In the genomic region with DNA sequence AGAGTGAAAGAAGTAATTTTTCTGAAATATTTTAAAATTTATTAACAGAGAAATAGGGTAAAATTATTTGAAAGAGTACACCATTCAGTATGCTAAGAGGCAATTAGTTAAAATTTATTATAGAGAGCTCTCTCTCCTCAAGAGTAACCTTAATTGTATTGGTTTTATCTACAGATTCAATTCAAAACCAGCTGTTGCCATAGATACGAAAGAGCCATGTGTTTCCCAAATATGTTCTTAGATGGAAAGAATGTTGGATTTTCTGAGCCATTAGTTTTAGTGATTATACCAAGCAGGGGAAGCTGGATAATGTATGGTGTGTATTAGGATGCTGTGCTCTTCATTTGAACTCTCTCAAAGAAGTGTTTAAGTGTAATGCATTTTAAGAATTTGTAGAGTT, we compare ENCODE assay signal across 29 cellular contexts. TPM values are rescaled to one million over a fixed set of nuclear protein-coding genes. Genes with fewer than 3 reads are reported as not detected.
DNase-seq lines count a peak whose midpoint lies in the region; ATAC-seq, FAIRE-seq and TF ChIP-seq lines count a peak whose summit lies in the region.
"Had no signal": no experiment of that assay in that cellular context is flagged by ENCODE, and none has a peak within 500 bp of the region (broad histone marks: within the 10 kb centered on the region; RNA-seq: fewer than 3 reads in every experiment).

No MANE protein-coding gene starts in this region.

- H3K27me3 ChIP-seq in K562 (ENCODE audit: control insufficient read depth in 2 of 2, insufficient read depth in 2 of 2, low read length in 2 of 2) = peaks cover 0 to 12% of the 10 kb centered on the region in 2 experiments; a peak in 3 of 5 replicates
- H3K27me3 ChIP-seq: BE2C, BLaER1 had no signal

- H3K36me3 ChIP-seq in K562 (ENCODE audit: control insufficient read depth, insufficient read depth, low read length) = no peaks in the 10 kb centered on the region
- H3K36me3 ChIP-seq: BE2C, BLaER1 had no signal

- H3K9ac ChIP-seq in K562 (ENCODE audit: insufficient read depth in 1 of 2, low read depth in 2 of 2, low read length in 2 of 2) = no peak overlapping the region
- H3K9ac ChIP-seq: BLaER1 had no signal

- DNase-seq in NCI-H748 (lab: John Stamatoyannopoulos, UW; ENCODE audit: unreplicated experiment) = peak; percentile 48
- no peak for DNase-seq in NCI-H748 treated with DMSO at 0.1 percent for 48 hours (lab: John Stamatoyannopoulos, UW)
- no peak for DNase-seq in K562 (ENCODE audit: extremely low read depth in 1 of 4, low spot score in 3 of 4)
- DNase-seq in left kidney (ENCODE audit: low read depth, low spot score) = peak; percentile 4
- DNase-seq in urothelium cell line (ENCODE audit: low spot score) = no peak
- DNase-seq: ACHN; BE2C; C1 segment of cervical spinal cord; CD4-positive, alpha-beta memory T cell; CD4-positive, CD25-positive, alpha-beta regulatory T cell; CD8-positive, alpha-beta memory T cell; COR-L47; DMS 273 treated with DMSO at 0.1 percent for 48 hours; DMS153; DMS53; DMS79; DND-41; EL; GDM1 had no signal

- H3K4me2 ChIP-seq in K562 (ENCODE audit: insufficient read depth, low read length) = no peak overlapping the region
- H3K4me2 ChIP-seq: BLaER1 had no signal

- 7% methylated on average over 1 of the region's 1 CpG for WGBS in K562 (ENCODE audit: insufficient coverage, low coverage, missing lambda C conversion rate)

- H3K9me3 ChIP-seq in K562 (replicated peaks; ENCODE audit: control insufficient read depth, insufficient read depth, low read depth, low read length) = no peaks in the 10 kb centered on the region
- H3K9me3 ChIP-seq: BE2C, BLaER1 had no signal

- no peak overlapping the region for H3K4me3 ChIP-seq in K562
- H3K4me3 ChIP-seq: BLaER1, GM12878 had no signal

- BruUV-seq in K562 (replicated peaks; lab: Mats Ljungman, UMichigan) = no TSS peak

- no peak for TF ChIP-seq CTCF in K562 (IDR thresholded peaks at IDR 0.05 in 2 of 3, conservative IDR thresholded peaks at IDR 0.05 in 1 of 3; ENCODE audit: insufficient read depth in 2 of 3, low read depth in 1 of 3, low read length in 3 of 3)

- H3K4me1 ChIP-seq in K562 (replicated peaks in 1 of 2; ENCODE audit: control insufficient read depth in 2 of 2, insufficient read depth in 2 of 2, low read length in 2 of 2) = no peaks in the 10 kb centered on the region
- H3K4me1 ChIP-seq: BLaER1 had no signal

- no peak overlapping the region for H3K27ac ChIP-seq in K562 (ENCODE audit: extremely low read depth, low read depth, low read length)
- H3K27ac ChIP-seq: 22Rv1, BLaER1 had no signal

- no peaks in the 10 kb centered on the region for H4K20me1 ChIP-seq in K562 (replicated peaks; ENCODE audit: control insufficient read depth, insufficient read depth, low read length)
- H4K20me1 ChIP-seq: BLaER1 had no signal

- no peaks in the 10 kb centered on the region for H3K9me1 ChIP-seq in K562 (ENCODE audit: control insufficient read depth, insufficient read depth, low read length)

- FAIRE-seq in K562 (lab: Jason Lieb, UNC) = no peak
- no peak for FAIRE-seq in urothelium cell line (lab: Jason Lieb, UNC)
- FAIRE-seq: A204.1, GM12878, GM12892, GM18507, GM19239 had no signal

- no peak for TF ChIP-seq RAD21 in K562 (CRISPR knock-in tag; conservative IDR thresholded peaks at IDR 0.05 in 1 of 2, IDR thresholded peaks at IDR 0.05 in 1 of 2)

- CTCF ChIA-PET in K562 (lab: Yijun Ruan, JAX; ENCODE audit: low intra/inter-chr PET ratio) = no interaction called here

- in situ Hi-C loops in K562 (cut with MboI) = no loop called here

- no peaks in the 10 kb centered on the region for H3K79me2 ChIP-seq in K562 (ENCODE audit: control insufficient read depth, insufficient read depth, low read length)

- ATAC-seq in K562 (no peak), GM18909 (IDR thresholded peaks at IDR 0.05; ENCODE audit: poor library complexity, unreplicated experiment) (no peak)
- ATAC-seq: GM12878 had no signal

- TF ChIP-seq POLR2A in K562 (conservative IDR thresholded peaks at IDR 0.05) = no peak

- intact Hi-C loops in K562 (cut with micrococcal nuclease) = no loop called here

- no peak for TF ChIP-seq EP300 in K562 (IDR thresholded peaks at IDR 0.05; ENCODE audit: low read length)

- no peak overlapping the region for H2AFZ ChIP-seq in K562 (ENCODE audit: low read depth, low read length)

- POLR2A ChIA-PET in K562 (lab: Yijun Ruan, JAX) = no interaction called here

TF ChIP-seq in K562, 482 proteins besides CTCF, POLR2A, EP300 and RAD21:
- TF ChIP-seq KDM1A (IDR thresholded peaks at IDR 0.05) (no peak), RFX1 (IDR thresholded peaks at IDR 0.05) (0 out of 2 replicates have a peak, but pooled peaks have one; percentile 20)

RNA-seq across cellular contexts. Expression of gene C7, which starts 27.8 kb away (rescaled TPM):
- not detected in 2 replicates for total RNA-seq in K562 (2011; cell fraction: chromatin; rRNA removed; ENCODE audit: low replicate concordance)
- total RNA-seq in K562 (2011; cell fraction: nucleolus; rRNA removed) = not detected in 2 replicates
- not detected in 2 replicates for total RNA-seq in K562 (2011; cell fraction: nucleoplasm; rRNA removed)
- total RNA-seq in K562 (2014; rRNA removed) (not detected in 2 replicates), K562 (2014; rRNA removed; fragmentation: Illumina TruSeq; extraction: Trizol) (not detected in 2 replicates), K562 (2015; rRNA removed; fragmentation: Illumina TruSeq; extraction: Trizol) (not detected in 2 replicates), K562 (2021) (0.82 and 1.5 TPM in 2 replicates)
- polyA plus RNA-seq in K562 (2011; rRNA removed) (not detected in 2 replicates), K562 (2014; fragmentation: Illumina TruSeq; extraction: Trizol) (not detected in 2 replicates), K562 (2014; fragmentation: Nextera tagmentation; extraction: Ambion mirVana) (not detected), K562 (2014; rRNA removed) (not detected in 2 replicates)
- not detected in 2 replicates for polyA plus RNA-seq in K562 (2011; cell fraction: cytosol; rRNA removed)
- polyA plus RNA-seq in K562 (2011; cell fraction: nucleus; rRNA removed) = not detected in 2 replicates
- not detected in 2 replicates for polyA plus RNA-seq in K562 (2012)
- not detected in 2 replicates for polyA minus RNA-seq in K562 (2011; rRNA and poly(A)+ RNA removed)
- polyA minus RNA-seq in K562 (2011; cell fraction: cytosol; rRNA and poly(A)+ RNA removed) = not detected in 2 replicates
- polyA minus RNA-seq in K562 (2011; cell fraction: nucleus; rRNA and poly(A)+ RNA removed) = not detected in 2 replicates
- total RNA-seq: CD4-positive, alpha-beta memory T cell; CD4-positive, CD25-positive, alpha-beta regulatory T cell; CD8-positive, alpha-beta memory T cell; G401 had no signal
- polyA plus RNA-seq: CD14-positive monocyte; CD4-positive, alpha-beta memory T cell; CD4-positive, CD25-positive, alpha-beta regulatory T cell; CD8-positive, alpha-beta memory T cell; GM12878 had no signal

Comparison
In these comparisons a context has a peak if more than half of its experiments do, and no peak if none do; other contexts are left out.
1. DNase-seq: peak in NCI-H748 (single experiment) and left kidney (single experiment); none in NCI-H748 treated with DMSO at 0.1 percent for 48 hours (single experiment), K562 (0 of 4) and urothelium cell line (single experiment).